ENCODE assay signal across 27 cellular contexts in genomic region chr6:138507977-138508675, GRCh38. TPM values are rescaled to one million over a fixed set of nuclear protein-coding genes. Genes with fewer than 3 reads are reported as not detected.
A peak's percentile ranks its signal among the peaks of the same experiment; 100 is the strongest.
DNase-seq lines count a peak whose midpoint lies in the region; ATAC-seq, FAIRE-seq and TF ChIP-seq lines count a peak whose summit lies in the region.
"Had no signal": no experiment of that assay in that cellular context is flagged by ENCODE, and none has a peak within 500 bp of the region (broad histone marks: within the 10 kb centered on the region; RNA-seq: fewer than 3 reads in every experiment).

No MANE protein-coding gene starts in this region.

- H4K8ac ChIP-seq in H1 (ENCODE audit: extremely low read depth, insufficient read depth, low read length): no peak overlapping the region

- H4K5ac ChIP-seq in H1 (ENCODE audit: insufficient read length, low read depth, low read length): no peak overlapping the region

- no peaks in the 10 kb centered on the region for H3K23me2 ChIP-seq in H1 (ENCODE audit: low read depth, low read length)

- H3K36me3 ChIP-seq in H1 (ENCODE audit: control insufficient read depth in 2 of 4, insufficient read depth in 4 of 4, low read length in 3 of 4) (no peaks in the 10 kb centered on the region), right lobe of liver (no peaks in the 10 kb centered on the region)
- H3K36me3 ChIP-seq: right atrium auricular region, thoracic aorta had no signal

- WGBS in H1 (ENCODE audit: extremely low coverage in 1 of 2, insufficient coverage in 1 of 2, insufficient read length in 1 of 2, insufficient replicate concordance in 2 of 2, low coverage in 1 of 2, low lambda C conversion rate in 2 of 2, missing lambda C conversion rate in 1 of 2), 2 experiments: 92% methylated on average over 7 of the region's 7 CpGs; no CpG with 5 or more reads in 1 of the 2 experiments
- WGBS in right lobe of liver (ENCODE audit: insufficient coverage, low coverage, low lambda C conversion rate, missing lambda C conversion rate): 16% methylated on average over 7 of the region's 7 CpGs

- H2BK5ac ChIP-seq in H1 (ENCODE audit: low read depth, low read length): no peak overlapping the region

- H3K27ac Mint-ChIP-seq in type B pancreatic cell: peak overlapping the region; percentile 80
- H3K27ac Mint-ChIP-seq: activated B cell treated with CpG ODN at 0.5 μM for 24 hours; activated naive CD4-positive, alpha-beta T cell treated with anti-CD3 and anti-CD28 coated beads, Interleukin-2, amount 50 U/mL, for 24 hours; activated T-helper 1 cell treated with anti-CD3 and anti-CD28 coated beads, Interleukin-12 subunit alpha, Interleukin-12 subunit beta, Interleukin-2, Interleukin-4 antibody, amounts not matched to agents 30 ng/mL and 10 ng/mL and 1 ng/mL, durations not matched to agents 14 hours and 24 hours and 36 hours; dendritic cell treated with granulocyte-macrophage colony-stimulating factor and Interleukin-4, amounts not matched to agents 40 ng/mL and 50 ng/mL, for 4 days; natural killer cell treated with Interleukin-12 subunit alpha and Interleukin-12 subunit beta and Interleukin-15 and Interleukin-18, amount 100 ng/mL, for 72 hours had no signal

- H4K20me1 ChIP-seq in H1 (replicated peaks in 1 of 2; ENCODE audit: control insufficient read depth in 1 of 2, insufficient read depth in 2 of 2, low read length in 2 of 2): no peaks in the 10 kb centered on the region

- peak overlapping the region; percentile 26; the same call in 1 of the 2 replicates for H3K18ac ChIP-seq in H1 (ENCODE audit: extremely low read depth, low read length)

- H3K23ac ChIP-seq in H1 (ENCODE audit: insufficient read length): no peak overlapping the region

- no peak for TF ChIP-seq EP300 in H1 (IDR thresholded peaks at IDR 0.05; ENCODE audit: borderline replicate concordance in 1 of 2, low read depth in 2 of 2, low read length in 2 of 2)

- ATAC-seq in right lobe of liver: peak; percentile 68 to 78 (median 73)
- ATAC-seq in GM19463 (IDR thresholded peaks at IDR 0.05; ENCODE audit: unreplicated experiment): no peak
- ATAC-seq: natural killer cell treated with Interleukin-12 subunit alpha and Interleukin-12 subunit beta and Interleukin-15 and Interleukin-18, amount 100 ng/mL, for 72 hours; SK-N-SH treated with all-trans-retinoic acid at 6 μM for 48 hours had no signal

- no peak overlapping the region for H3K14ac ChIP-seq in H1 (ENCODE audit: insufficient read length)

- no peaks in the 10 kb centered on the region for H3K9me3 Mint-ChIP-seq in type B pancreatic cell
- H3K9me3 Mint-ChIP-seq: activated B cell treated with CpG ODN at 0.5 μM for 24 hours; activated naive CD4-positive, alpha-beta T cell treated with anti-CD3 and anti-CD28 coated beads, Interleukin-2, amount 50 U/mL, for 24 hours; activated T-helper 1 cell treated with anti-CD3 and anti-CD28 coated beads, Interleukin-12 subunit alpha, Interleukin-12 subunit beta, Interleukin-2, Interleukin-4 antibody, amounts not matched to agents 30 ng/mL and 10 ng/mL and 1 ng/mL, durations not matched to agents 14 hours and 24 hours and 36 hours; CD4-positive, CD25-positive, alpha-beta regulatory T cell; dendritic cell treated with granulocyte-macrophage colony-stimulating factor and Interleukin-4, amounts not matched to agents 40 ng/mL and 50 ng/mL, for 4 days; natural killer cell treated with Interleukin-12 subunit alpha and Interleukin-12 subunit beta and Interleukin-15 and Interleukin-18, amount 100 ng/mL, for 72 hours had no signal

- intact Hi-C loops in right lobe of liver (cut with DNase I): loop anchor here in 1 of 2 donors (5.0 kb wide), 1 partner anchor 81 kb away; no protein-coding TSS in a partner anchor

- no peaks in the 10 kb centered on the region for H3K79me1 ChIP-seq in H1 (ENCODE audit: low read depth, low read length)

- H3K27me3 ChIP-seq in H1 (replicated peaks in 1 of 4; ENCODE audit: control insufficient read depth in 3 of 4, extremely low read depth in 1 of 4, insufficient read depth in 3 of 4, low read length in 3 of 4): peaks cover 0 to 1% (median 0%) of the 10 kb centered on the region in 4 experiments; a peak in 1 of 7 replicates
- H3K27me3 ChIP-seq in right lobe of liver: no peaks in the 10 kb centered on the region
- H3K27me3 ChIP-seq: right atrium auricular region had no signal

- H3K4ac ChIP-seq in H1 (replicated peaks; ENCODE audit: insufficient read length, low read depth, low read length): no peak overlapping the region

- H3K27me3 Mint-ChIP-seq in type B pancreatic cell: no peaks in the 10 kb centered on the region
- H3K27me3 Mint-ChIP-seq: activated naive CD4-positive, alpha-beta T cell treated with anti-CD3 and anti-CD28 coated beads, Interleukin-2, amount 50 U/mL, for 24 hours; dendritic cell treated with granulocyte-macrophage colony-stimulating factor and Interleukin-4, amounts not matched to agents 40 ng/mL and 50 ng/mL, for 4 days had no signal

- peaks cover 33% of the 10 kb centered on the region for H3K4me1 Mint-ChIP-seq in type B pancreatic cell (ENCODE audit: unreplicated experiment)

- H2BK20ac ChIP-seq in H1 (ENCODE audit: low read length): no peak overlapping the region

- no peak overlapping the region for H4K91ac ChIP-seq in H1 (replicated peaks; ENCODE audit: insufficient read length, low read length)

- DNase-seq in LoVo (ENCODE audit: low spot score): peak; percentile 28
- DNase-seq in H1 (ENCODE audit: low read depth in 1 of 2, low spot score in 2 of 2): no peak
- peak in 1 of 3 donors; percentile 83 for DNase-seq in right lobe of liver
- no peak for DNase-seq in type B pancreatic cell (ENCODE audit: extremely low spot score, unreplicated experiment)
- DNase-seq in NCI-H1436 (lab: John Stamatoyannopoulos, UW): no peak
- DNase-seq in C1 segment of cervical spinal cord (lab: John Stamatoyannopoulos, UW): no peak
- DNase-seq: activated B cell treated with CpG ODN at 0.5 μM for 24 hours; activated CD4-positive, alpha-beta T cell treated with anti-CD3 and anti-CD28 coated beads, Interleukin-2, amount 50 U/mL, for 4 hours; anterior cingulate cortex; caudate nucleus; CD4-positive, CD25-positive, alpha-beta regulatory T cell; DMS153; HCEC 1CT; NCI-H1092; NCI-H2081; NCI-H774; OCI-M1; stimulated activated naive CD4-positive, alpha-beta T cell treated with Interleukin-2 at 50 U/mL for 16 hours had no signal

- H2BK12ac ChIP-seq in H1 (ENCODE audit: low read depth, low read length): no peak overlapping the region

- H3K79me2 ChIP-seq in H1 (ENCODE audit: control insufficient read depth in 1 of 2, insufficient read depth in 2 of 2, low read length in 2 of 2): peaks cover 0 to 11% of the 10 kb centered on the region in 2 experiments; a peak in 1 of 4 replicates

- H3K9me3 ChIP-seq in H1 (ENCODE audit: insufficient read depth in 2 of 2, low read depth in 1 of 2, low read length in 1 of 2) (no peaks in the 10 kb centered on the region), right lobe of liver (no peaks in the 10 kb centered on the region)
- H3K9me3 ChIP-seq: right atrium auricular region, thoracic aorta had no signal

- H3K36me3 Mint-ChIP-seq in type B pancreatic cell: no peaks in the 10 kb centered on the region
- H3K36me3 Mint-ChIP-seq: CD4-positive, CD25-positive, alpha-beta regulatory T cell; natural killer cell treated with Interleukin-12 subunit alpha and Interleukin-12 subunit beta and Interleukin-15 and Interleukin-18, amount 100 ng/mL, for 72 hours had no signal

- H3K9ac ChIP-seq in H1 (replicated peaks in 1 of 4; ENCODE audit: extremely low read depth in 1 of 4, low read depth in 3 of 4, low read length in 3 of 4): no peak overlapping the region

- H3K4me1 ChIP-seq in H1 (replicated peaks in 1 of 4; ENCODE audit: control insufficient read depth in 3 of 4, insufficient read depth in 4 of 4, low read length in 3 of 4): peaks cover 0 to 8% (median 2%) of the 10 kb centered on the region in 4 experiments; a peak in 3 of 7 replicates
- H3K4me1 ChIP-seq in right lobe of liver: peaks cover 0 to 55% (median 25%) of the 10 kb centered on the region in 4 donors
- H3K4me1 ChIP-seq: right atrium auricular region had no signal

- TF ChIP-seq POLR2A in H1 (IDR thresholded peaks at IDR 0.05; ENCODE audit: control extremely low read depth in 1 of 2, low read depth in 2 of 2, low read length in 2 of 2): no peak
- TF ChIP-seq POLR2A in right lobe of liver (IDR thresholded peaks at IDR 0.05): peak; percentile 22

- POLR2A ChIA-PET in H1 (lab: Charles Lee; ENCODE audit: partially characterized antibody): interaction anchor here (1.4 to 1.9 kb wide), 2 partner anchors 8 to 10 kb away, joined by 4 to 5 read pairs; no protein-coding TSS in a partner anchor

- no peak overlapping the region for H3K4me2 ChIP-seq in H1 (ENCODE audit: insufficient read depth in 1 of 2, low read depth in 2 of 2, low read length in 2 of 2)

- H3K4me3 ChIP-seq in H1 (ENCODE audit: extremely low read depth in 1 of 4, insufficient read depth in 2 of 4, low read depth in 3 of 4, low read length in 4 of 4) (no peak overlapping the region), right lobe of liver (no peak overlapping the region)
- H3K4me3 ChIP-seq: right atrium auricular region, thoracic aorta had no signal

- H3K4me3 Mint-ChIP-seq in type B pancreatic cell: peak overlapping the region; percentile 70
- H3K4me3 Mint-ChIP-seq: activated B cell treated with CpG ODN at 0.5 μM for 24 hours; activated naive CD4-positive, alpha-beta T cell treated with anti-CD3 and anti-CD28 coated beads, Interleukin-2, amount 50 U/mL, for 24 hours; activated T-helper 1 cell treated with anti-CD3 and anti-CD28 coated beads, Interleukin-12 subunit alpha, Interleukin-12 subunit beta, Interleukin-2, Interleukin-4 antibody, amounts not matched to agents 30 ng/mL and 10 ng/mL and 1 ng/mL, durations not matched to agents 14 hours and 24 hours and 36 hours; CD4-positive, CD25-positive, alpha-beta regulatory T cell; dendritic cell treated with granulocyte-macrophage colony-stimulating factor and Interleukin-4, amounts not matched to agents 40 ng/mL and 50 ng/mL, for 4 days; natural killer cell treated with Interleukin-12 subunit alpha and Interleukin-12 subunit beta and Interleukin-15 and Interleukin-18, amount 100 ng/mL, for 72 hours had no signal

- no peak overlapping the region for H3K56ac ChIP-seq in H1 (replicated peaks; ENCODE audit: insufficient read length, low read depth, low read length)

- H2AK5ac ChIP-seq in H1 (ENCODE audit: low read depth, low read length): no peak overlapping the region

- no peak overlapping the region for H2BK15ac ChIP-seq in H1 (ENCODE audit: low read length)

- TF ChIP-seq CTCF in H1 (IDR thresholded peaks at IDR 0.05; ENCODE audit: control extremely low read depth in 1 of 3, insufficient read depth in 1 of 3, low read depth in 1 of 3, low read length in 3 of 3): no peak
- TF ChIP-seq CTCF in right lobe of liver (IDR thresholded peaks at IDR 0.05): no peak
- TF ChIP-seq CTCF in type B pancreatic cell (conservative IDR thresholded peaks at IDR 0.05): no peak

- H3K27ac ChIP-seq in H1 (ENCODE audit: low read depth, low read length) (no peak overlapping the region), right lobe of liver (peak overlapping the region in 2 of 3 donors; percentile 79 to 90)
- H3K27ac ChIP-seq: right atrium auricular region, thoracic aorta had no signal

- no peak overlapping the region for H2AFZ ChIP-seq in H1 (ENCODE audit: low read length)

- peak in 1 of 2 experiments; percentile 29; a peak in 2 of 4 replicates for TF ChIP-seq RAD21 in H1 (IDR thresholded peaks at IDR 0.05 in 1 of 2, conservative IDR thresholded peaks at IDR 0.05 in 1 of 2; ENCODE audit: low read depth in 2 of 2, low read length in 2 of 2)

- H2BK120ac ChIP-seq in H1 (replicated peaks; ENCODE audit: low read depth, low read length): no peak overlapping the region

- no peak for FAIRE-seq in H1 (lab: Jason Lieb, UNC)
- FAIRE-seq: endothelial cell of umbilical vein had no signal

- CTCF ChIA-PET in H1 (lab: Charles Lee; ENCODE audit: partially characterized antibody): interaction anchor here (0.9 to 13.8 kb wide), 27 partner anchors 8 to 392 kb away, joined by 3 to 192 read pairs (median 4); partner anchors contain the start of genes HEBP2 and NHSL1

RNA-seq across cellular contexts. Expression of gene NHSL1, which starts 8.8 kb away (rescaled TPM):
- total RNA-seq in H1 (2021; fragmentation: NEBNext Ultra II Directional; extraction: Animal tissue kit (Norgen Biotek cat#: 25700)): 27.2 and 32.4 TPM in 2 replicates
- 7.2 and 12.5 TPM in 2 replicates for polyA plus RNA-seq in H1 (2011; rRNA removed)
- 6.4 TPM for polyA plus RNA-seq in H1 (2011; cell fraction: cytosol; rRNA removed)
- 23.6 TPM for polyA plus RNA-seq in H1 (2011; cell fraction: nucleus; rRNA removed)
- polyA plus RNA-seq in H1 (2012, experiment 1 of 2): 12.8 to 15.6 TPM (median 13.8 TPM) in 4 replicates
- polyA plus RNA-seq in H1 (2012, experiment 2 of 2): 6.8 TPM
- 17.0 TPM for polyA plus RNA-seq in H1 (2013, experiment 1 of 2)
- 16.4 TPM for polyA plus RNA-seq in H1 (2013, experiment 2 of 2)
- 50.6 and 61.0 TPM in 2 replicates for polyA minus RNA-seq in H1 (2011; rRNA and poly(A)+ RNA removed)
- polyA minus RNA-seq in H1 (2011; cell fraction: cytosol; rRNA and poly(A)+ RNA removed): 24.7 TPM
- polyA minus RNA-seq in H1 (2011; cell fraction: nucleus; rRNA and poly(A)+ RNA removed): 58.6 TPM
- total RNA-seq in right lobe of liver: 10 to 100 TPM; 19.8 to 54.2 (median 28.5) TPM
- total RNA-seq in type B pancreatic cell (ENCODE audit: low replicate concordance): 29.7 and 63.9 TPM in 2 replicates
- total RNA-seq: CD4-positive, CD25-positive, alpha-beta regulatory T cell had no signal
